ENCODE assay signal across 22 cellular contexts in the genomic region with DNA sequence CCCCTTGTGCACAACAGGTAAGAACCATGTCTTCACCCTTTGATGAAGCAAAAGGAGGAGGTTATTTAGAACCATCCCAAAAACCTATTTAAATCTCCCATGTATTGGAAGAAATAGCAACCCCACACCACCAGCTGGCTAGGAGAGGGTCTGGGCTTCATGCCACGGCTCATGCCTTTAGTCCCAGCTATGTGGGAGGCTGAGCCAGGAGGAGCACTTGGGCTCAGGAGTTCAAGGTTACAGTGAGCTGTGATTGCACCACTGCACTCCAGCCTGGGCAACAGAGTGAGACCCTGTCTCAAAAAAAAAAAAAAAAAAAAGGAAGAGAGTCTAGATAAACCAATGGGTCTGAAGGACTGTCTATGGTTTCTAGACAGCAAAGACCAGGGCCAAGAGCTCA.
"Had no signal": no experiment of that assay in that cellular context is flagged by ENCODE, and none has a peak within 500 bp of the region (broad histone marks: within the 10 kb centered on the region; RNA-seq: fewer than 3 reads in every experiment).

No MANE protein-coding gene starts in this region.

- H3K9me3 ChIP-seq: ascending aorta, SJCRH30 had no signal

- H3K27ac ChIP-seq: ascending aorta, cardiac muscle cell, KMS-11, SJCRH30, SK-N-MC had no signal

- H3K36me3 ChIP-seq: ascending aorta, cardiac muscle cell, SJCRH30 had no signal

- DNase-seq: activated CD4-positive, alpha-beta T cell treated with anti-CD3 and anti-CD28 coated beads, Interleukin-2, amount 10 ng/mL, durations not matched to agents 24 days and 14 days; activated CD4-positive, alpha-beta T cell treated with anti-CD3 and anti-CD28 coated beads, Interleukin-2, amount 50 U/mL, for 4 hours; activated CD8-positive, alpha-beta T cell treated with anti-CD3 and anti-CD28 coated beads for 36 hours; activated gamma-delta T cell; activated naive CD4-positive, alpha-beta T cell treated with Interleukin-2 at 50 U/mL for 16 hours; activated naive CD8-positive, alpha-beta T cell treated with anti-CD3 and anti-CD28 coated beads, Interleukin-2, amount 10 ng/mL, durations not matched to agents 7 days and 5 days; activated T-cell treated with anti-CD3 and anti-CD28 coated beads, Interleukin-2, amount 50 U/mL, for 24 hours; amygdala; NCI-H1092 treated with DMSO at 0.1 percent for 48 hours; NCI-H1417; NCI-H146; NCI-H1930; NCI-H2081 treated with DMSO at 0.1 percent for 48 hours; NCI-H226; SHP77; SJCRH30; T1000 had no signal

- ATAC-seq: activated CD8-positive, alpha-beta T cell treated with anti-CD3 and anti-CD28 coated beads for 36 hours; Panc1 had no signal

- H3K4me1 ChIP-seq: ascending aorta, SJCRH30 had no signal

- H3K4me3 ChIP-seq: ascending aorta, cardiac muscle cell, SJCRH30, SK-N-MC had no signal

- H3K27me3 ChIP-seq: ascending aorta, cardiac muscle cell, SJCRH30 had no signal
